11 cellular contexts compared by ENCODE assay signal in genomic region chr17:18698473-18699103, GRCh38. TPM values are rescaled to one million over a fixed set of nuclear protein-coding genes. Genes with fewer than 3 reads are reported as not detected.
A peak's percentile ranks its signal among the peaks of the same experiment; 100 is the strongest.
DNase-seq lines count a peak whose midpoint lies in the region; ATAC-seq and TF ChIP-seq lines count a peak whose summit lies in the region.
"Not testable (repeated sequence)": the region's sequence is repeated elsewhere in the genome, so short reads cannot be mapped to it uniquely, and the experiment has no call there.
"Had no signal": no experiment of that assay in that cellular context is flagged by ENCODE, and none has a peak within 500 bp of the region (broad histone marks: within the 10 kb centered on the region; RNA-seq: fewer than 3 reads in every experiment).

No MANE protein-coding gene starts in this region.

- not testable (repeated sequence) for H3K36me3 Mint-ChIP-seq in Calu3 (ENCODE audit: insufficient read depth, unreplicated experiment); activated CD8-positive, alpha-beta T cell treated with anti-CD3 and anti-CD28 coated beads, Interleukin-2, amount 10 ng/mL, durations not matched to agents 7 days and 5 days (ENCODE audit: low read depth); memory B cell; type B pancreatic cell

- H2AFZ ChIP-seq in MM.1S (ENCODE audit: low read length), result peak overlapping the region; percentile 93

- not testable (repeated sequence) for H3K4me1 ChIP-seq in MM.1S (ENCODE audit: low read length)

- not testable (repeated sequence) for ATAC-seq in activated CD8-positive, alpha-beta T cell treated with anti-CD3 and anti-CD28 coated beads, Interleukin-2, amount 10 ng/mL, durations not matched to agents 7 days and 5 days; memory B cell (ENCODE audit: low read depth)

- peak overlapping the region; percentile 17; the same call in 1 of the 2 replicates for H3K9ac ChIP-seq in MM.1S (ENCODE audit: low read length)

- not testable (repeated sequence) for H3K27ac ChIP-seq in MM.1S (ENCODE audit: low read length)

- POLR2A ChIA-PET in activated CD8-positive, alpha-beta T cell treated with anti-CD3 and anti-CD28 coated beads, Interleukin-2, amount 10 ng/mL, durations not matched to agents 7 days and 5 days (lab: Charles Lee), result not testable (repeated sequence)

- not testable (repeated sequence) for TF ChIP-seq CTCF in Calu3 (IDR thresholded peaks at IDR 0.05; ENCODE audit: unreplicated experiment); MM.1S (IDR thresholded peaks at IDR 0.05; ENCODE audit: low read length); type B pancreatic cell (conservative IDR thresholded peaks at IDR 0.05)

- H3K9me3 Mint-ChIP-seq in Calu3 (ENCODE audit: low read depth, unreplicated experiment); activated CD8-positive, alpha-beta T cell treated with anti-CD3 and anti-CD28 coated beads, Interleukin-2, amount 10 ng/mL, durations not matched to agents 7 days and 5 days (ENCODE audit: insufficient read depth); memory B cell; type B pancreatic cell: not testable (repeated sequence)

- peak overlapping the region; percentile 81 for H3K4me3 Mint-ChIP-seq in Calu3 (ENCODE audit: low read depth, unreplicated experiment)
- H3K4me3 Mint-ChIP-seq in activated CD8-positive, alpha-beta T cell treated with anti-CD3 and anti-CD28 coated beads, Interleukin-2, amount 10 ng/mL, durations not matched to agents 7 days and 5 days, result peak overlapping the region; percentile 86
- H3K4me3 Mint-ChIP-seq in memory B cell, result peak overlapping the region; percentile 97
- H3K4me3 Mint-ChIP-seq in type B pancreatic cell, result peak overlapping the region; percentile 93

- H3F3A ChIP-seq in MM.1S (ENCODE audit: insufficient read depth, low read length), result not testable (repeated sequence)

- CTCF ChIA-PET in Calu3 (lab: Charles Lee), result interaction anchor here (0.6 kb wide), 1 partner anchor 107 kb away, joined by 3 read pairs; no protein-coding TSS in a partner anchor
- CTCF ChIA-PET in activated CD8-positive, alpha-beta T cell treated with anti-CD3 and anti-CD28 coated beads, Interleukin-2, amount 10 ng/mL, durations not matched to agents 7 days and 5 days (lab: Charles Lee), result interaction anchor here (0.8 kb wide), 1 partner anchor 73 kb away, joined by 3 read pairs; no protein-coding TSS in a partner anchor

- not testable (repeated sequence) for H3K27me3 ChIP-seq in MM.1S (replicated peaks; ENCODE audit: insufficient read depth, low read length)

- not testable (repeated sequence) for H3K27ac Mint-ChIP-seq in Calu3 (ENCODE audit: unreplicated experiment)
- peak overlapping the region; percentile 63 for H3K27ac Mint-ChIP-seq in activated CD8-positive, alpha-beta T cell treated with anti-CD3 and anti-CD28 coated beads, Interleukin-2, amount 10 ng/mL, durations not matched to agents 7 days and 5 days
- H3K27ac Mint-ChIP-seq in memory B cell (peak overlapping the region; percentile 70), type B pancreatic cell (peak overlapping the region; percentile 79)

- H3K27me3 Mint-ChIP-seq in Calu3 (ENCODE audit: unreplicated experiment); activated CD8-positive, alpha-beta T cell treated with anti-CD3 and anti-CD28 coated beads, Interleukin-2, amount 10 ng/mL, durations not matched to agents 7 days and 5 days (ENCODE audit: low read depth); memory B cell; type B pancreatic cell: not testable (repeated sequence)

- H3K36me3 ChIP-seq in MM.1S (replicated peaks; ENCODE audit: insufficient read depth, low read length), result not testable (repeated sequence)

- not testable (repeated sequence) for H3K9me3 ChIP-seq in MM.1S (replicated peaks; ENCODE audit: insufficient read depth, low read length)

- H3K4me1 Mint-ChIP-seq in Calu3 (ENCODE audit: low read depth, unreplicated experiment); memory B cell; type B pancreatic cell (ENCODE audit: unreplicated experiment): not testable (repeated sequence)
- peaks cover 16% of the 10 kb centered on the region for H3K4me1 Mint-ChIP-seq in activated CD8-positive, alpha-beta T cell treated with anti-CD3 and anti-CD28 coated beads, Interleukin-2, amount 10 ng/mL, durations not matched to agents 7 days and 5 days (ENCODE audit: low read depth)

- intact Hi-C loops in Calu3 (cut with micrococcal nuclease; ENCODE audit: unreplicated experiment), result not testable (repeated sequence)

- H3K4me2 ChIP-seq in MM.1S (ENCODE audit: low read depth, low read length), result peak overlapping the region; percentile 88

- BruUV-seq in Calu3 (replicated peaks; lab: Mats Ljungman, UMichigan), result not testable (repeated sequence)

- not testable (repeated sequence) for H3K79me2 ChIP-seq in MM.1S (ENCODE audit: low read length)

- H3K9me2 ChIP-seq in MM.1S (replicated peaks; ENCODE audit: insufficient read depth, low read length), result not testable (repeated sequence)

- not testable (repeated sequence) for H4K20me1 ChIP-seq in MM.1S (ENCODE audit: insufficient read depth, low read length)

- peak overlapping the region; percentile 64 for H3K4me3 ChIP-seq in MM.1S (ENCODE audit: low read length)

- not testable (repeated sequence) for DNase-seq in Calu3; MM.1S; activated CD8-positive, alpha-beta T cell treated with anti-CD3 and anti-CD28 coated beads, Interleukin-2, amount 10 ng/mL, durations not matched to agents 7 days and 5 days; memory B cell (ENCODE audit: low spot score in 2 of 2); type B pancreatic cell (ENCODE audit: extremely low spot score, unreplicated experiment)
- DNase-seq in cerebellum (ENCODE audit: low spot score) (peak; percentile 1), globus pallidus (ENCODE audit: low spot score) (peak; percentile 51), pons (ENCODE audit: low spot score) (peak; percentile 84)

RNA-seq across cellular contexts. Expression of gene FOXO3B, which starts 16.5 kb away (rescaled TPM):
- 2.3 and 3.2 TPM in 2 replicates for total RNA-seq in Calu3 (2022)
- total RNA-seq in activated CD8-positive, alpha-beta T cell treated with anti-CD3 and anti-CD28 coated beads, Interleukin-2, amount 10 ng/mL, durations not matched to agents 7 days and 5 days, result 1 to 10 TPM; 4.4 to 5.8 TPM
- total RNA-seq in cerebellum, result 20.8 TPM
- 5.6 and 15.1 TPM in 2 replicates for total RNA-seq in type B pancreatic cell (ENCODE audit: low replicate concordance)

RNA-seq across cellular contexts. Expression of gene FBXW10, which starts 45.3 kb away (rescaled TPM):
- 0.50 and 0.54 TPM in 2 replicates for total RNA-seq in Calu3 (2022)
- total RNA-seq in activated CD8-positive, alpha-beta T cell treated with anti-CD3 and anti-CD28 coated beads, Interleukin-2, amount 10 ng/mL, durations not matched to agents 7 days and 5 days, result not detected
- total RNA-seq in cerebellum, result 0.36 TPM
- 0.19 and 0.22 TPM in 2 replicates for total RNA-seq in type B pancreatic cell (ENCODE audit: low replicate concordance)

RNA-seq across cellular contexts. Expression of gene TBC1D28, which starts 54.4 kb away (rescaled TPM):
- not detected in 2 replicates for total RNA-seq in Calu3 (2022)
- not detected for total RNA-seq in activated CD8-positive, alpha-beta T cell treated with anti-CD3 and anti-CD28 coated beads, Interleukin-2, amount 10 ng/mL, durations not matched to agents 7 days and 5 days
- total RNA-seq in cerebellum, result not detected
- total RNA-seq in type B pancreatic cell (ENCODE audit: low replicate concordance), result not detected in 2 replicates
- total RNA-seq: H4, HT-29, lung had no signal
